In genomic region chr4:148441624-148441985, GRCh38 we compare ENCODE assay signal across 8 cellular contexts. TPM values are rescaled to one million over a fixed set of nuclear protein-coding genes. Genes with fewer than 3 reads are reported as not detected.
DNase-seq lines count a peak whose midpoint lies in the region; ATAC-seq and TF ChIP-seq lines count a peak whose summit lies in the region.

No MANE protein-coding gene starts in this region.

- POLR2A ChIA-PET in MCF 10A (lab: Yijun Ruan, JAX): interaction anchor here (0.6 to 1.9 kb wide), 6 partner anchors 8 to 489 kb away, joined by 3 to 9 read pairs (median 4); no protein-coding TSS in a partner anchor

- H3K27me3 Mint-ChIP-seq in activated naive CD4-positive, alpha-beta T cell treated with anti-CD3 and anti-CD28 coated beads, Interleukin-2, amount 10 ng/mL, durations not matched to agents 7 days and 5 days: peaks cover 40% of the 10 kb centered on the region
- H3K27me3 Mint-ChIP-seq in MCF 10A (ENCODE audit: insufficient read depth, unreplicated experiment) (peaks cover 12% of the 10 kb centered on the region), memory B cell (peaks cover 2% of the 10 kb centered on the region), type B pancreatic cell (peaks cover 73% of the 10 kb centered on the region)

- no peak for TF ChIP-seq CTCF in MCF 10A (IDR thresholded peaks at IDR 0.05; ENCODE audit: unreplicated experiment)
- TF ChIP-seq CTCF in type B pancreatic cell (conservative IDR thresholded peaks at IDR 0.05): peak; percentile 22

- peak overlapping the region; percentile 99 for H3K4me3 Mint-ChIP-seq in activated naive CD4-positive, alpha-beta T cell treated with anti-CD3 and anti-CD28 coated beads, Interleukin-2, amount 10 ng/mL, durations not matched to agents 7 days and 5 days
- H3K4me3 Mint-ChIP-seq in MCF 10A (ENCODE audit: unreplicated experiment) (peak overlapping the region; percentile 98), memory B cell (peak overlapping the region; percentile 99), type B pancreatic cell (peak overlapping the region; percentile 98)

- no peaks in the 10 kb centered on the region for H3K9me3 Mint-ChIP-seq in activated naive CD4-positive, alpha-beta T cell treated with anti-CD3 and anti-CD28 coated beads, Interleukin-2, amount 10 ng/mL, durations not matched to agents 7 days and 5 days
- no peaks in the 10 kb centered on the region for H3K9me3 Mint-ChIP-seq in MCF 10A (ENCODE audit: unreplicated experiment)
- H3K9me3 Mint-ChIP-seq in memory B cell: no peaks in the 10 kb centered on the region
- H3K9me3 Mint-ChIP-seq in type B pancreatic cell: no peaks in the 10 kb centered on the region

- ATAC-seq in memory B cell (ENCODE audit: low read depth) (no peak), HG03442 (IDR thresholded peaks at IDR 0.05; ENCODE audit: unreplicated experiment) (no peak)

- no peaks in the 10 kb centered on the region for H3K36me3 Mint-ChIP-seq in activated naive CD4-positive, alpha-beta T cell treated with anti-CD3 and anti-CD28 coated beads, Interleukin-2, amount 10 ng/mL, durations not matched to agents 7 days and 5 days
- H3K36me3 Mint-ChIP-seq in MCF 10A (ENCODE audit: insufficient read depth, unreplicated experiment) (no peaks in the 10 kb centered on the region), memory B cell (no peaks in the 10 kb centered on the region), type B pancreatic cell (no peaks in the 10 kb centered on the region)

- peak overlapping the region; percentile 22 for H3K27ac Mint-ChIP-seq in activated naive CD4-positive, alpha-beta T cell treated with anti-CD3 and anti-CD28 coated beads, Interleukin-2, amount 10 ng/mL, durations not matched to agents 7 days and 5 days
- H3K27ac Mint-ChIP-seq in MCF 10A (ENCODE audit: low read depth, unreplicated experiment): no peak overlapping the region
- H3K27ac Mint-ChIP-seq in memory B cell: peak overlapping the region; percentile 98
- H3K27ac Mint-ChIP-seq in type B pancreatic cell: peak overlapping the region; percentile 82

- BruUV-seq in MCF 10A (replicated peaks; lab: Mats Ljungman, UMichigan): no TSS peak

- CTCF ChIA-PET in activated naive CD4-positive, alpha-beta T cell treated with anti-CD3 and anti-CD28 coated beads, Interleukin-2, amount 10 ng/mL, durations not matched to agents 7 days and 5 days (lab: Charles Lee): interaction anchor here (1.4 kb wide), 1 partner anchor 9 kb away, joined by 3 read pairs; no protein-coding TSS in a partner anchor
- CTCF ChIA-PET in MCF 10A (lab: Yijun Ruan, JAX): interaction anchor here (0.5 to 1.3 kb wide), 7 partner anchors 46 to 1090 kb away, joined by 3 to 6 read pairs (median 3); no protein-coding TSS in a partner anchor

- intact Hi-C loops in MCF 10A (cut with micrococcal nuclease): loop anchor here (5.0 kb wide), 2 partner anchors 821 to 1456 kb away; no protein-coding TSS in a partner anchor

- peaks cover 26% of the 10 kb centered on the region for H3K4me1 Mint-ChIP-seq in activated naive CD4-positive, alpha-beta T cell treated with anti-CD3 and anti-CD28 coated beads, Interleukin-2, amount 10 ng/mL, durations not matched to agents 7 days and 5 days
- H3K4me1 Mint-ChIP-seq in MCF 10A (ENCODE audit: insufficient read depth, unreplicated experiment) (peaks cover 15% of the 10 kb centered on the region), memory B cell (peaks cover 23% of the 10 kb centered on the region), type B pancreatic cell (ENCODE audit: unreplicated experiment) (no peaks in the 10 kb centered on the region)

- DNase-seq in activated naive CD4-positive, alpha-beta T cell treated with anti-CD3 and anti-CD28 coated beads, Interleukin-2, amount 10 ng/mL, durations not matched to agents 7 days and 5 days: no peak
- DNase-seq in activated naive CD4-positive, alpha-beta T cell treated with Interleukin-2 at 50 U/mL for 16 hours: no peak
- DNase-seq in MCF 10A (ENCODE audit: unreplicated experiment) (no peak), memory B cell (ENCODE audit: low spot score in 2 of 2) (no peak), type B pancreatic cell (ENCODE audit: extremely low spot score, unreplicated experiment) (no peak), iPS-NIHi7 (ENCODE audit: extremely low spot score) (no peak), NCI-H1436 (lab: John Stamatoyannopoulos, UW) (no peak)

RNA-seq across cellular contexts. Expression of gene NR3C2, which starts 0.6 kb away (rescaled TPM):
- total RNA-seq in MCF 10A (2022) (0.21 and 0.34 TPM in 2 replicates), type B pancreatic cell (ENCODE audit: low replicate concordance) (11.5 and 13.9 TPM in 2 replicates)
